In the genomic region with DNA sequence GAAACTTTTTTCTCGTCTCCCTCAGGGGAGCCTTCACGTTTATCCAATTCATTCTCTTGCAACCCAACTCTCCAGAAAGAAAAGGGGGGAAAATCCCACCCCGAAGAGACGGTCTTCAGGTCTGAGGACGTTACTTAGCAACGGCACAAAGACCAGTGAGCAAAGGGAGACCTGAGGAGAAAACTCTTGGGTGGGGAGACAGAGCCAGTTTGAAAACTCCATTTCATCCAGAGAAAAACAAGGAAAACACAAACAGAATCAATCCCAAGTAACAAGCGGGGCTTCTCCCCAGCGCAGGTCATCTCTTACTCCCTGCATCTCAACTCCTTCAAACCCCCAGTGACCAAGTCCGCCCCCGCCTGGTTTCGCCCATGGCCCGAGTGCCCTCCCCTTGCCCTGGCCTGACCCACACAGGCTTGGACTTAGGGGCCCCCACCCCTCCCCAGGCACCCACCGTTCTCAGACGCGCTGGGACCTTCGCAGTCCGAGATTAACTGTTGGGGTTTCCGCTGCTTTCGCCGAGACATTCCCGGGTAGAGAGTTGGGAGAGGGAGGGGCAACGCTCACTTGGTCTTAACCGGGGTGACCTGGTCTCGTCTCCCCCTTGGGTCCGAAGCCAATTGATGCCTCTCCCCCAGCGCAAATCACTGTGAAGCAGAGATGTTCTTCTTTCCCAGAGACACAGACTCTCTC, we compare ENCODE assay signal across 8 cellular contexts. TPM values are rescaled to one million over a fixed set of nuclear protein-coding genes. Genes with fewer than 3 reads are reported as not detected.
A peak's percentile ranks its signal among the peaks of the same experiment; 100 is the strongest.
DNase-seq lines count a peak whose midpoint lies in the region; ATAC-seq and TF ChIP-seq lines count a peak whose summit lies in the region.
"Had no signal": no experiment of that assay in that cellular context is flagged by ENCODE, and none has a peak within 500 bp of the region (broad histone marks: within the 10 kb centered on the region; RNA-seq: fewer than 3 reads in every experiment).

No MANE protein-coding gene starts in this region.

- H3K27me3 ChIP-seq in Peyer's patch (no peaks in the 10 kb centered on the region), ectodermal cell (ENCODE audit: control insufficient read depth, insufficient read depth, low read length, poor library complexity, severe bottlenecking) (no peaks in the 10 kb centered on the region), mesendoderm (ENCODE audit: insufficient read depth, low read length, poor library complexity) (no peaks in the 10 kb centered on the region)

- TF ChIP-seq POLR2A in Peyer's patch (IDR thresholded peaks at IDR 0.05) = no peak

- H3K4me1 ChIP-seq in Peyer's patch = no peaks in the 10 kb centered on the region
- peaks cover 38% of the 10 kb centered on the region for H3K4me1 ChIP-seq in ectodermal cell (ENCODE audit: control insufficient read depth, insufficient read depth, low read length)
- H3K4me1 ChIP-seq in mesendoderm (ENCODE audit: control insufficient read depth, low read depth, low read length) = peaks cover 19% of the 10 kb centered on the region

- peak overlapping the region; percentile 93 for H3K18ac ChIP-seq in mesendoderm (ENCODE audit: low read length)

- peak overlapping the region; percentile 87 for H3K56ac ChIP-seq in mesendoderm (ENCODE audit: low read length)

- TF ChIP-seq CTCF in Peyer's patch (IDR thresholded peaks at IDR 0.05) = no peak

- no peaks in the 10 kb centered on the region for H3K79me1 ChIP-seq in mesendoderm (ENCODE audit: low read length)

- H2BK120ac ChIP-seq in mesendoderm (ENCODE audit: low read depth, low read length) = peak overlapping the region; percentile 48

- peak overlapping the region; percentile 87 for H3K4ac ChIP-seq in mesendoderm (ENCODE audit: low read depth, low read length)

- H3K23ac ChIP-seq in mesendoderm (ENCODE audit: low read length) = no peak overlapping the region

- H3K36me3 ChIP-seq in Peyer's patch (no peaks in the 10 kb centered on the region), ectodermal cell (ENCODE audit: control insufficient read depth, insufficient read depth, low read length) (no peaks in the 10 kb centered on the region), mesendoderm (ENCODE audit: control insufficient read depth, insufficient read depth, low read length) (no peaks in the 10 kb centered on the region)

- H3K79me2 ChIP-seq in mesendoderm (ENCODE audit: control insufficient read depth, insufficient read depth, low read length) = peaks cover 11% of the 10 kb centered on the region

- DNase-seq in Peyer's patch = no peak
- peak; percentile 64 for DNase-seq in mesendoderm
- no peak for DNase-seq in T1000 (lab: John Stamatoyannopoulos, UW)
- DNase-seq in glomerular visceral epithelial cell (ENCODE audit: extremely low spot score) = no peak

- no peak overlapping the region for H2AK5ac ChIP-seq in mesendoderm (ENCODE audit: low read length)

- peak overlapping the region; percentile 38 for H3K4me2 ChIP-seq in mesendoderm (ENCODE audit: low read length)

- H3K27ac ChIP-seq in Peyer's patch (peak overlapping the region in 1 of 4 donors; percentile 37), ectodermal cell (ENCODE audit: insufficient read depth, low read depth, low read length, poor library complexity, severe bottlenecking) (peak overlapping the region; percentile 99), mesendoderm (ENCODE audit: low read depth, low read length) (peak overlapping the region; percentile 95), temporal lobe (ENCODE audit: low read depth, low read length) (peak overlapping the region; percentile 7)

- no peak for ATAC-seq in GM18873 (IDR thresholded peaks at IDR 0.05; ENCODE audit: low FRiP score, unreplicated experiment)

- peak overlapping the region; percentile 93 for H2BK15ac ChIP-seq in mesendoderm (replicated peaks; ENCODE audit: low read depth)

- H2BK5ac ChIP-seq in mesendoderm (ENCODE audit: low read length) = peak overlapping the region; percentile 31

- H3K9me3 ChIP-seq in Peyer's patch (no peaks in the 10 kb centered on the region), ectodermal cell (ENCODE audit: control insufficient read depth, low read length) (no peaks in the 10 kb centered on the region)

- H3K4me3 ChIP-seq in Peyer's patch = peak overlapping the region in 3 of 4 donors; percentile 12 to 46 (median 42)
- peak overlapping the region; percentile 78 for H3K4me3 ChIP-seq in ectodermal cell (ENCODE audit: insufficient read depth, low read depth, low read length)
- peak overlapping the region; percentile 40 for H3K4me3 ChIP-seq in mesendoderm (ENCODE audit: low read length)

- H3K9ac ChIP-seq in mesendoderm (ENCODE audit: low read length) = peak overlapping the region; percentile 66

- H4K5ac ChIP-seq in mesendoderm (ENCODE audit: low read length) = no peak overlapping the region

- H4K8ac ChIP-seq in mesendoderm (ENCODE audit: low read depth, low read length) = no peak overlapping the region

- WGBS in ectodermal cell, 2 experiments = 0% methylated on average over 26 of the region's 26 CpGs
- WGBS in mesendoderm (ENCODE audit: extremely low coverage, insufficient coverage, low lambda C conversion rate) = no CpG with 5 or more reads among the region's 26 CpGs

RNA-seq across cellular contexts. Expression of gene SALL2, which starts 10.4 kb away (rescaled TPM):
- total RNA-seq in Peyer's patch (1 to 10 TPM; 1.4 to 5.0 (median 4.0) TPM), temporal lobe (26.3 TPM)
- 259 TPM for polyA plus RNA-seq in ectodermal cell (2013, experiment 1 of 4)
- 325 TPM for polyA plus RNA-seq in ectodermal cell (2013, experiment 2 of 4)
- polyA plus RNA-seq in ectodermal cell (2013, experiment 3 of 4) = 247 TPM
- polyA plus RNA-seq in ectodermal cell (2013, experiment 4 of 4) = 284 TPM
- polyA plus RNA-seq in mesendoderm (2013, experiment 1 of 2) = 101 TPM
- polyA plus RNA-seq in mesendoderm (2013, experiment 2 of 2) = 101 TPM

RNA-seq across cellular contexts. Expression of gene METTL3, which starts 25.4 kb away (rescaled TPM):
- total RNA-seq in Peyer's patch (100 to 1,000 TPM in 1 of 4 donors, 10 to 100 TPM in 3; 32.9 to 130 (median 44.3) TPM), temporal lobe (46.7 TPM)
- 108 TPM for polyA plus RNA-seq in ectodermal cell (2013, experiment 1 of 4)
- 97.3 TPM for polyA plus RNA-seq in ectodermal cell (2013, experiment 2 of 4)
- polyA plus RNA-seq in ectodermal cell (2013, experiment 3 of 4) = 71.6 TPM
- polyA plus RNA-seq in ectodermal cell (2013, experiment 4 of 4) = 80.0 TPM
- 52.9 TPM for polyA plus RNA-seq in mesendoderm (2013, experiment 1 of 2)
- 52.6 TPM for polyA plus RNA-seq in mesendoderm (2013, experiment 2 of 2)

RNA-seq across cellular contexts. Expression of gene OR10G3, which starts 43.3 kb away (rescaled TPM):
- total RNA-seq in Peyer's patch (not detected), temporal lobe (not detected)
- not detected for polyA plus RNA-seq in ectodermal cell (2013, experiment 1 of 4)
- polyA plus RNA-seq in ectodermal cell (2013, experiment 2 of 4) = not detected
- not detected for polyA plus RNA-seq in ectodermal cell (2013, experiment 3 of 4)
- not detected for polyA plus RNA-seq in ectodermal cell (2013, experiment 4 of 4)
- polyA plus RNA-seq in mesendoderm (2013, experiment 1 of 2) = not detected
- not detected for polyA plus RNA-seq in mesendoderm (2013, experiment 2 of 2)
- total RNA-seq: myocyte had no signal

RNA-seq across cellular contexts. Expression of gene TOX4, which starts 59.5 kb away (rescaled TPM):
- total RNA-seq in Peyer's patch (10 to 100 TPM; 31.4 to 74.5 (median 61.7) TPM), temporal lobe (22.4 TPM)
- polyA plus RNA-seq in ectodermal cell (2013, experiment 1 of 4) = 57.3 TPM
- 57.2 TPM for polyA plus RNA-seq in ectodermal cell (2013, experiment 2 of 4)
- polyA plus RNA-seq in ectodermal cell (2013, experiment 3 of 4) = 33.6 TPM
- polyA plus RNA-seq in ectodermal cell (2013, experiment 4 of 4) = 40.0 TPM
- 37.1 TPM for polyA plus RNA-seq in mesendoderm (2013, experiment 1 of 2)
- 39.4 TPM for polyA plus RNA-seq in mesendoderm (2013, experiment 2 of 2)

RNA-seq across cellular contexts. Expression of gene RAB2B, which starts 59.8 kb away (rescaled TPM):
- total RNA-seq in Peyer's patch = 10 to 100 TPM in 3 of 4 donors, 1 to 10 TPM in 1; 7.4 to 22.4 (median 20.8) TPM
- 34.7 TPM for polyA plus RNA-seq in ectodermal cell (2013, experiment 1 of 4)
- polyA plus RNA-seq in ectodermal cell (2013, experiment 2 of 4) = 35.5 TPM
- 25.7 TPM for polyA plus RNA-seq in ectodermal cell (2013, experiment 3 of 4)
- 28.2 TPM for polyA plus RNA-seq in ectodermal cell (2013, experiment 4 of 4)
- polyA plus RNA-seq in mesendoderm (2013, experiment 1 of 2) = 12.2 TPM
- 12.8 TPM for polyA plus RNA-seq in mesendoderm (2013, experiment 2 of 2)
- 32.5 TPM for total RNA-seq in temporal lobe
